ENCODE assay signal across 1 cellular context in genomic region chr3:138174421-138175122, GRCh38.
TF ChIP-seq lines count a peak whose summit lies in the region.

TSS of gene DBR1 (minus strand) at chr3:138174921. CDS start at chr3:138174795, 126 bp downstream.

TF ChIP-seq in HepG2, 621 proteins besides CTCF, POLR2A, EP300 and RAD21 (continued from another document and continues in another):
- TF ChIP-seq BCLAF1 (IDR thresholded peaks at IDR 0.05) (no peak), ZNF414 (CRISPR knock-in tag; IDR thresholded peaks at IDR 0.05) (peak; percentile 29; the same call in 1 of the 2 replicates), MAF1 (CRISPR knock-in tag; IDR thresholded peaks at IDR 0.05; ENCODE audit: borderline replicate concordance) (no peak), ZNF782 (CRISPR knock-in tag; IDR thresholded peaks at IDR 0.05; ENCODE audit: borderline replicate concordance) (no peak), ZNF496 (CRISPR knock-in tag; IDR thresholded peaks at IDR 0.05; ENCODE audit: insufficient replicate concordance) (no peak), ZNF274 (CRISPR knock-in tag; IDR thresholded peaks at IDR 0.05) (peak; percentile 39; the same call in 1 of the 2 replicates), BORCS8-MEF2B (CRISPR knock-in tag; IDR thresholded peaks at IDR 0.05) (peak; percentile 76; the same call in 1 of the 2 replicates), SNAI1 (CRISPR knock-in tag; IDR thresholded peaks at IDR 0.05; ENCODE audit: borderline replicate concordance) (no peak), ZNF790 (CRISPR knock-in tag; IDR thresholded peaks at IDR 0.05; ENCODE audit: borderline replicate concordance) (no peak), FOXP4 (CRISPR knock-in tag; IDR thresholded peaks at IDR 0.05) (0 out of 2 replicates have a peak, but pooled peaks have one; percentile 6), ZBTB3 (CRISPR knock-in tag; IDR thresholded peaks at IDR 0.05; ENCODE audit: borderline replicate concordance, low read depth) (0 out of 2 replicates have a peak, but pooled peaks have one; percentile 9), THAP9 (CRISPR knock-in tag; IDR thresholded peaks at IDR 0.05; ENCODE audit: borderline replicate concordance) (peak; percentile 75; the same call in 1 of the 2 replicates), NR2F1 (CRISPR knock-in tag; IDR thresholded peaks at IDR 0.05) (no peak; a peak in 1 of 4 replicates), RFX5 (IDR thresholded peaks at IDR 0.05; ENCODE audit: low read depth, low read length) (no peak), KDM2A (CRISPR knock-in tag; IDR thresholded peaks at IDR 0.05; ENCODE audit: borderline replicate concordance, low read depth) (peak; percentile 68; the same call in 1 of the 2 replicates), ZKSCAN8 (CRISPR knock-in tag; IDR thresholded peaks at IDR 0.05; ENCODE audit: borderline replicate concordance) (no peak), RBFOX2 (IDR thresholded peaks at IDR 0.05; ENCODE audit: low read depth, low read length) (peak; percentile 85), PHF20 (CRISPR knock-in tag; IDR thresholded peaks at IDR 0.05) (peak; percentile 80), RBM22 (optimal IDR thresholded peaks at IDR 0.05; ENCODE audit: low read length) (no peak), TGIF2 (CRISPR knock-in tag; IDR thresholded peaks at IDR 0.05) (0 out of 2 replicates have a peak, but pooled peaks have one; percentile 9), TOPORS (CRISPR knock-in tag; IDR thresholded peaks at IDR 0.05) (peak; percentile 65; the same call in 1 of the 2 replicates), ZNF350 (CRISPR knock-in tag; IDR thresholded peaks at IDR 0.05; ENCODE audit: borderline replicate concordance, low read depth) (0 out of 2 replicates have a peak, but pooled peaks have one; percentile 39), FIP1L1 (IDR thresholded peaks at IDR 0.05; ENCODE audit: borderline replicate concordance, insufficient read depth, low read depth, low read length) (no peak), ZBED4 (CRISPR knock-in tag; IDR thresholded peaks at IDR 0.05; ENCODE audit: borderline replicate concordance) (no peak), THAP7 (CRISPR knock-in tag; IDR thresholded peaks at IDR 0.05) (no peak), ZNF639 (CRISPR knock-in tag; conservative IDR thresholded peaks at IDR 0.05) (no peak), IRF2 (CRISPR knock-in tag; IDR thresholded peaks at IDR 0.05) (no peak), ZNF570 (CRISPR knock-in tag; IDR thresholded peaks at IDR 0.05; ENCODE audit: borderline replicate concordance) (no peak), TBP (CRISPR knock-in tag; IDR thresholded peaks at IDR 0.05) (no peak), ZMYM3 (CRISPR knock-in tag; IDR thresholded peaks at IDR 0.05) (peak; percentile 55; the same call in 1 of the 2 replicates), PRDM15 (CRISPR knock-in tag; IDR thresholded peaks at IDR 0.05) (no peak), ZNF138 (CRISPR knock-in tag; IDR thresholded peaks at IDR 0.05; ENCODE audit: low read depth) (no peak), ZNF792 (CRISPR knock-in tag; IDR thresholded peaks at IDR 0.05) (peak; percentile 51; the same call in 1 of the 2 replicates), ZNF20 (CRISPR knock-in tag; IDR thresholded peaks at IDR 0.05) (no peak), SALL1 (CRISPR knock-in tag; IDR thresholded peaks at IDR 0.05) (peak; percentile 85), ATF6 (CRISPR knock-in tag; conservative IDR thresholded peaks at IDR 0.05) (0 out of 2 replicates have a peak, but pooled peaks have one; percentile 32), GABPB1 (CRISPR knock-in tag; IDR thresholded peaks at IDR 0.05) (peak; percentile 94), TBX3 (IDR thresholded peaks at IDR 0.05; ENCODE audit: borderline replicate concordance) (no peak), HDAC2 (CRISPR knock-in tag; IDR thresholded peaks at IDR 0.05) (peak; percentile 46), HOXA5 (CRISPR knock-in tag; IDR thresholded peaks at IDR 0.05) (no peak), PCBP2 (optimal IDR thresholded peaks at IDR 0.05; ENCODE audit: low read depth, low read length, poor library complexity, severe bottlenecking) (no peak)
